In the genomic region with DNA sequence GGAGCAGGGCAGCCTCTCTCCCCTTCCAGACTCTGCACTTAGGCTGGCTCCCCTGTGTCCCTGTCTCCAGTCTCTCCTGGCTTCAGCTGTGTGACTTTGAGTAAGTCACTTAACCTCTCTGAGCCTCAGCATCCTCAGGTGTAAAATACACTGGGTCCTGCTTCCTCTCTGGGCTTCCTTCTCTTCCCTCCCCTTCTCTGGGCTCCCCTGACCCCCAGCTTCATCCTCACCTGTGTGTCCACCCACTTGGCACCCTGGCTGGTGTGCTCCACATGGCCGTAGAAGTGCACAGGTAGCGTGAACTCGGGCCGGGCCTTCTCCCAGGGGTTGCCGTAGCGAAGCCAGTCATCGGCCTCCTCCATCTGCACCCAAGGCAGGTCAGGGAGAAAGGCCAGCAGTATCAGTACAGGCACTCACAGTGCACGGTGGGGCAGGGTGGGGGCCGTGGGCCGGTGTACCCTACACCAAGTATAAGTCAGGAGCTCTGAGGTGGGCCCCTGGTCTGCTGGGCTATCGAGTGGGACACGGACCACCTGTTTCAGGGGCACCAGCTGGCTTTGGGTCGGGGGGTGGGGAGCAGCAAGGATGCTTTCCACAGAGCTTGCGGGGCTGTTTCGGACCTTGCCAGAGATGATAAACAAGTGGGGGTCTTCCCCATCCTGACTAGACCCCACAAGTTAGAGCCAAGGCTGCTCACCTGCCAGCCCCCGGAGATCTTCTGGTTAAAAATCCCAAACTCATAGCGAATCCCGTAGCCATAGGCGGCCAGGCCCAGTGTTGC, we compare ENCODE assay signal across 1 cellular context.
TF ChIP-seq lines count a peak whose summit lies in the region.

No MANE protein-coding gene starts in this region.

TF ChIP-seq in HepG2, 621 proteins besides CTCF, POLR2A, EP300 and RAD21:
- TF ChIP-seq TSC22D2 (CRISPR knock-in tag; IDR thresholded peaks at IDR 0.05; ENCODE audit: borderline replicate concordance) = no peak
- TF ChIP-seq, protein P1, sequence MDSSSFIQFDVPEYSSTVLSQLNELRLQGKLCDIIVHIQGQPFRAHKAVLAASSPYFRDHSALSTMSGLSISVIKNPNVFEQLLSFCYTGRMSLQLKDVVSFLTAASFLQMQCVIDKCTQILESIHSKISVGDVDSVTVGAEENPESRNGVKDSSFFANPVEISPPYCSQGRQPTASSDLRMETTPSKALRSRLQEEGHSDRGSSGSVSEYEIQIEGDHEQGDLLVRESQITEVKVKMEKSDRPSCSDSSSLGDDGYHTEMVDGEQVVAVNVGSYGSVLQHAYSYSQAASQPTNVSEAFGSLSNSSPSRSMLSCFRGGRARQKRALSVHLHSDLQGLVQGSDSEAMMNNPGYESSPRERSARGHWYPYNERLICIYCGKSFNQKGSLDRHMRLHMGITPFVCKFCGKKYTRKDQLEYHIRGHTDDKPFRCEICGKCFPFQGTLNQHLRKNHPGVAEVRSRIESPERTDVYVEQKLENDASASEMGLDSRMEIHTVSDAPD (CRISPR knock-in tag; IDR thresholded peaks at IDR 0.05) = no peak
- TF ChIP-seq ATF1 (CRISPR knock-in tag; IDR thresholded peaks at IDR 0.05) = no peak
- TF ChIP-seq PHF5A (CRISPR knock-in tag; IDR thresholded peaks at IDR 0.05; ENCODE audit: low read depth, unreplicated experiment) = no peak
- no peak for TF ChIP-seq ZNF75D (CRISPR knock-in tag; IDR thresholded peaks at IDR 0.05; ENCODE audit: borderline replicate concordance)
- TF ChIP-seq ZC3H13 (CRISPR knock-in tag; IDR thresholded peaks at IDR 0.05) = no peak
- TF ChIP-seq TBL1XR1 (IDR thresholded peaks at IDR 0.05; ENCODE audit: borderline replicate concordance, low read length, partially characterized antibody) = no peak
- TF ChIP-seq CREBL2 (CRISPR knock-in tag; IDR thresholded peaks at IDR 0.05; ENCODE audit: borderline replicate concordance) = no peak
- TF ChIP-seq, protein P2, sequence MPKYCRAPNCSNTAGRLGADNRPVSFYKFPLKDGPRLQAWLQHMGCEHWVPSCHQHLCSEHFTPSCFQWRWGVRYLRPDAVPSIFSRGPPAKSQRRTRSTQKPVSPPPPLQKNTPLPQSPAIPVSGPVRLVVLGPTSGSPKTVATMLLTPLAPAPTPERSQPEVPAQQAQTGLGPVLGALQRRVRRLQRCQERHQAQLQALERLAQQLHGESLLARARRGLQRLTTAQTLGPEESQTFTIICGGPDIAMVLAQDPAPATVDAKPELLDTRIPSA (CRISPR knock-in tag; IDR thresholded peaks at IDR 0.05; ENCODE audit: borderline replicate concordance) = no peak
- no peak for TF ChIP-seq ZNF367 (CRISPR knock-in tag; IDR thresholded peaks at IDR 0.05; ENCODE audit: borderline replicate concordance)
- no peak for TF ChIP-seq TCF12 (IDR thresholded peaks at IDR 0.05)
- no peak for TF ChIP-seq TCF12 (CRISPR knock-in tag; IDR thresholded peaks at IDR 0.05)
- no peak for TF ChIP-seq HNRNPL (IDR thresholded peaks at IDR 0.05; ENCODE audit: low read depth, low read length)
- peak; percentile 97 for TF ChIP-seq ZNF768 (CRISPR knock-in tag; IDR thresholded peaks at IDR 0.05)
- peak; percentile 50; the same call in 1 of the 2 replicates for TF ChIP-seq ZMYM3 (CRISPR knock-in tag; IDR thresholded peaks at IDR 0.05)
- no peak for TF ChIP-seq ZNF792 (CRISPR knock-in tag; IDR thresholded peaks at IDR 0.05)
